In genomic region chr3:120597445-120598049, GRCh38 we compare ENCODE assay signal across 8 cellular contexts. TPM values are rescaled to one million over a fixed set of nuclear protein-coding genes. Genes with fewer than 3 reads are reported as not detected.
DNase-seq lines count a peak whose midpoint lies in the region; ATAC-seq lines count a peak whose summit lies in the region.

No MANE protein-coding gene starts in this region.

- CTCF ChIA-PET in activated CD4-positive, alpha-beta T cell treated with anti-CD3 and anti-CD28 coated beads for 36 hours (lab: Charles Lee), result interaction anchor here (0.6 to 2.9 kb wide), 7 partner anchors 37 to 921 kb away, joined by 3 to 20 read pairs (median 3); partner anchors contain the start of genes GTF2E1 and RABL3

- no peak overlapping the region for H3K4me3 Mint-ChIP-seq in activated CD4-positive, alpha-beta T cell treated with anti-CD3 and anti-CD28 coated beads for 36 hours

- H2BK12ac ChIP-seq in neuronal stem cell (ENCODE audit: low read length), result no peak overlapping the region

- no CpG with 5 or more reads among the region's 1 CpG for WGBS in neuronal stem cell (ENCODE audit: extremely low coverage in 2 of 2, insufficient read length in 2 of 2, insufficient replicate concordance in 1 of 2), 2 donors

- H3K4me1 ChIP-seq in adipocyte (ENCODE audit: control insufficient read depth, insufficient read depth, low read length) (peaks cover 19% of the 10 kb centered on the region), neuronal stem cell (ENCODE audit: control insufficient read depth in 2 of 2, insufficient read depth in 1 of 2, low read depth in 1 of 2, low read length in 2 of 2) (peaks cover 0 to 3% of the 10 kb centered on the region in 2 donors)

- peak overlapping the region; percentile 44 for H3K4me2 ChIP-seq in neuronal stem cell (ENCODE audit: insufficient read depth, low read length, poor library complexity, severe bottlenecking)

- H3K9ac ChIP-seq in adipocyte (ENCODE audit: low read length) (peak overlapping the region; percentile 18), neuronal stem cell (ENCODE audit: low read depth, low read length, poor library complexity) (no peak overlapping the region)

- no peak overlapping the region for H3K23ac ChIP-seq in neuronal stem cell (ENCODE audit: low read depth, low read length, poor library complexity)

- POLR2A ChIA-PET in activated CD4-positive, alpha-beta T cell treated with anti-CD3 and anti-CD28 coated beads for 36 hours (lab: Charles Lee), result interaction anchor here (0.6 kb wide), 2 partner anchors 11 to 230 kb away, joined by 3 to 10 read pairs; no protein-coding TSS in a partner anchor

- H3K4me3 ChIP-seq in adipocyte (ENCODE audit: low read length), result peak overlapping the region; percentile 75
- peak overlapping the region in 1 of 2 donors; percentile 35 for H3K4me3 ChIP-seq in neuronal stem cell (ENCODE audit: low read length in 2 of 2)

- no peak overlapping the region for H2AK5ac ChIP-seq in neuronal stem cell (ENCODE audit: low read depth, low read length)

- intact Hi-C loops in activated CD4-positive, alpha-beta T cell treated with anti-CD3 and anti-CD28 coated beads for 36 hours (cut with DNase I, micrococcal nuclease), result loop anchor here (2.0 to 10.0 kb wide), 3 partner anchors 253 to 1135 kb away; partner anchors contain the start of genes GSK3B (in 1 of the 2), LRRC58 (in 1 of the 2) and TMEM39A (in 1 of the 2)

- peaks cover 10% of the 10 kb centered on the region for H3K4me1 Mint-ChIP-seq in activated CD4-positive, alpha-beta T cell treated with anti-CD3 and anti-CD28 coated beads for 36 hours

- H4K8ac ChIP-seq in neuronal stem cell (ENCODE audit: low read depth, low read length), result no peak overlapping the region

- H3K9me3 Mint-ChIP-seq in activated CD4-positive, alpha-beta T cell treated with anti-CD3 and anti-CD28 coated beads for 36 hours (ENCODE audit: low read depth), result no peaks in the 10 kb centered on the region

- ATAC-seq in activated CD4-positive, alpha-beta T cell treated with anti-CD3 and anti-CD28 coated beads for 36 hours, result peak; percentile 43
- peak; percentile 41 for ATAC-seq in HG02943 (IDR thresholded peaks at IDR 0.05; ENCODE audit: low read depth, unreplicated experiment)

- DNase-seq in activated CD4-positive, alpha-beta T cell treated with anti-CD3 and anti-CD28 coated beads for 36 hours, result no peak
- no peak for DNase-seq in activated CD4-positive, alpha-beta T cell treated with anti-CD3 and anti-CD28 coated beads, Interleukin-2, amount 50 U/mL, for 48 hours
- no peak for DNase-seq in adipocyte (ENCODE audit: low read depth)
- no peak for DNase-seq in neuronal stem cell (ENCODE audit: low spot score)
- no peak for DNase-seq in central memory CD4-positive, alpha-beta T cell
- no peak for DNase-seq in stimulated activated CD4-positive, alpha-beta T cell treated with anti-CD3 and anti-CD28 coated beads, Interleukin-12 subunit alpha, Interleukin-12 subunit beta, amount 100 ng/mL, for 4 hours
- no peak for DNase-seq in cerebellar cortex (ENCODE audit: low spot score)

- H3K27ac Mint-ChIP-seq in activated CD4-positive, alpha-beta T cell treated with anti-CD3 and anti-CD28 coated beads for 36 hours, result no peak overlapping the region

- peaks cover 4% of the 10 kb centered on the region for H3K79me1 ChIP-seq in neuronal stem cell (ENCODE audit: low read depth, low read length)

- H3K27ac ChIP-seq in neuronal stem cell (replicated peaks; ENCODE audit: low read length), result no peak overlapping the region

- no peak overlapping the region for H3K18ac ChIP-seq in neuronal stem cell (ENCODE audit: low read length)

- no peak overlapping the region for H4K91ac ChIP-seq in neuronal stem cell (ENCODE audit: low read depth, low read length, poor library complexity)

- H3K4ac ChIP-seq in neuronal stem cell (ENCODE audit: low read length), result no peak overlapping the region

- H2BK15ac ChIP-seq in neuronal stem cell (ENCODE audit: low read length), result no peak overlapping the region

- H3K27me3 Mint-ChIP-seq in activated CD4-positive, alpha-beta T cell treated with anti-CD3 and anti-CD28 coated beads for 36 hours, result no peaks in the 10 kb centered on the region

- H3K36me3 Mint-ChIP-seq in activated CD4-positive, alpha-beta T cell treated with anti-CD3 and anti-CD28 coated beads for 36 hours (ENCODE audit: low read depth), result peaks cover 14% of the 10 kb centered on the region

- H2BK120ac ChIP-seq in neuronal stem cell (ENCODE audit: low read depth, low read length), result no peak overlapping the region

- no peak overlapping the region for H3K14ac ChIP-seq in neuronal stem cell (ENCODE audit: low read length)

- H3K9me3 ChIP-seq in adipocyte (ENCODE audit: control insufficient read depth, low read length) (no peaks in the 10 kb centered on the region), neuronal stem cell (replicated peaks in 1 of 2; ENCODE audit: control insufficient read depth in 2 of 2, insufficient read depth in 1 of 2, low read depth in 1 of 2, low read length in 2 of 2) (no peaks in the 10 kb centered on the region)

- H3K36me3 ChIP-seq in adipocyte (ENCODE audit: control insufficient read depth, insufficient read depth, low read length, severe bottlenecking) (peaks cover 35% of the 10 kb centered on the region), neuronal stem cell (replicated peaks in 1 of 2; ENCODE audit: control insufficient read depth in 2 of 2, insufficient read depth in 2 of 2, low read length in 2 of 2) (peaks cover 10 to 56% of the 10 kb centered on the region in 2 donors)

- H3K27me3 ChIP-seq in adipocyte (replicated peaks; ENCODE audit: control insufficient read depth, insufficient read depth, low read length), result no peaks in the 10 kb centered on the region
- H3K27me3 ChIP-seq in neuronal stem cell (ENCODE audit: control insufficient read depth in 3 of 3, insufficient read depth in 3 of 3, low read depth in 1 of 3, low read length in 3 of 3), result no peaks in the 10 kb centered on the region

- no peak overlapping the region for H2BK5ac ChIP-seq in neuronal stem cell (ENCODE audit: low read length)

- H2AFZ ChIP-seq in neuronal stem cell (ENCODE audit: low read length), result no peak overlapping the region

RNA-seq across cellular contexts. Expression of gene NDUFB4, which starts 1.4 kb away (rescaled TPM):
- 100 to 1,000 TPM; 157 to 186 TPM for total RNA-seq in activated CD4-positive, alpha-beta T cell treated with anti-CD3 and anti-CD28 coated beads for 36 hours
- polyA plus RNA-seq in neuronal stem cell (2013, experiment 1 of 2), result 562 TPM
- polyA plus RNA-seq in neuronal stem cell (2013, experiment 2 of 2), result 576 TPM
